Comparison of ENCODE assay signal across 1 cellular context in genomic region chr3:33889394-33890039, GRCh38.
TF ChIP-seq lines count a peak whose summit lies in the region.

No MANE protein-coding gene starts in this region.

TF ChIP-seq in H1, 55 proteins besides CTCF, POLR2A, EP300 and RAD21 (continued from another document):
- TF ChIP-seq, protein P1, sequence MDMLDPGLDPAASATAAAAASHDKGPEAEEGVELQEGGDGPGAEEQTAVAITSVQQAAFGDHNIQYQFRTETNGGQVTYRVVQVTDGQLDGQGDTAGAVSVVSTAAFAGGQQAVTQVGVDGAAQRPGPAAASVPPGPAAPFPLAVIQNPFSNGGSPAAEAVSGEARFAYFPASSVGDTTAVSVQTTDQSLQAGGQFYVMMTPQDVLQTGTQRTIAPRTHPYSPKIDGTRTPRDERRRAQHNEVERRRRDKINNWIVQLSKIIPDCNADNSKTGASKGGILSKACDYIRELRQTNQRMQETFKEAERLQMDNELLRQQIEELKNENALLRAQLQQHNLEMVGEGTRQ (IDR thresholded peaks at IDR 0.05; ENCODE audit: low read length): 0 out of 2 replicates have a peak, but pooled peaks have one; percentile 29
- TF ChIP-seq SP1 (IDR thresholded peaks at IDR 0.05; ENCODE audit: low read depth, low read length) (no peak), KDM5A (IDR thresholded peaks at IDR 0.05; ENCODE audit: low read length) (no peak)
- TF ChIP-seq, protein P2, sequence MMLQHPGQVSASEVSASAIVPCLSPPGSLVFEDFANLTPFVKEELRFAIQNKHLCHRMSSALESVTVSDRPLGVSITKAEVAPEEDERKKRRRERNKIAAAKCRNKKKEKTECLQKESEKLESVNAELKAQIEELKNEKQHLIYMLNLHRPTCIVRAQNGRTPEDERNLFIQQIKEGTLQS (IDR thresholded peaks at IDR 0.05; ENCODE audit: insufficient read depth, low read depth, low read length): 0 out of 2 replicates have a peak, but pooled peaks have one; percentile 10
